Comparison of ENCODE assay signal across 9 cellular contexts in the genomic region with DNA sequence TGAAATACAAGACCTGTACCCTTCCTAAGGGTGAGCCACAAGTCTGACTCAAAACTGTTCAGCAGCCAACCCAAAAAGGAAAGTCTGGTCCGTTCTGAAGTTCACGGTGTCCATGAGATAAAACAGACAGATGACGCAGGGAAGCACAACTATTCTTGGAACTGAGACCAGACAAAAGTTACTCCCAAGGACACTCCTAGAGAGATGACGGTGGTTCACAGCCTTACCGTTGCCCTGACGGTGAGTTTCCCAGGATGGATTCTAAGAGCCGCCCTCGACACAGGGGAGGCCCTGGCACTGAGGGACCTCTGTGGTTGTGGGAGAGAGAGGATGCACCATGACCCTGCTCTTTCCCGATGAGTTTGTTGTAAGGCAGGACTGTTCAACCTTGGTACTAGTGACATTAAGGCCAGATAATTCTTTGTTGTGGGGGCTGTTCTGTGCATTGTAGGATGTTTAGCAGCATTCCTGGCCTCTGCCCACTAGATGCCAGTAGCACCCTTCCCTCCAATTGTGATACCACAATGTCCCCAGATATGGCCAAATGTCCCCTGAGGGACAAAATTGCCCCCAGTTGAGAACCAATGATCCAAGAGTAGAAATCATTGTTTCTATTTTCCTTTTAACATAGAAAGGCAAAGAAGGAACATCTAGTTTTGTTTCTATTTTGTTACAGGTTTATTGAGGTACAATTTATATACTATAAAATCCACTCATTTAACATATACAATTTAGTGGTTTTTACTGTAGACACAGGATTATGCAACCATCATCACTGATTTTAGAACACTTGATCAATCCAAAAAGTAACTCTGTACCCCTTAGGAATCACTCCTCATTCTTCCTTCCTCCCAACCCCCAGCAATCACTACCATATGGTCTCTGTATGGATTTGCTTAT. TPM values are rescaled to one million over a fixed set of nuclear protein-coding genes. Genes with fewer than 3 reads are reported as not detected.
DNase-seq lines count a peak whose midpoint lies in the region; ATAC-seq and TF ChIP-seq lines count a peak whose summit lies in the region.
"Had no signal": no experiment of that assay in that cellular context is flagged by ENCODE, and none has a peak within 500 bp of the region (broad histone marks: within the 10 kb centered on the region; RNA-seq: fewer than 3 reads in every experiment).

No MANE protein-coding gene starts in this region.

- ATAC-seq in Panc1 (peak; percentile 79; the same call in 1 of the 2 replicates), thoracic aorta (ENCODE audit: insufficient number of reproducible peaks, low FRiP score, low read depth) (no peak), GM21381 (IDR thresholded peaks at IDR 0.05; ENCODE audit: unreplicated experiment) (no peak), GM18858 (IDR thresholded peaks at IDR 0.05; ENCODE audit: unreplicated experiment) (no peak)

- no peaks in the 10 kb centered on the region for H3K36me3 Mint-ChIP-seq in activated CD4-positive, alpha-beta memory T cell treated with anti-CD3 and anti-CD28 coated beads for 36 hours
- no peaks in the 10 kb centered on the region for H3K36me3 Mint-ChIP-seq in activated CD4-positive, alpha-beta memory T cell treated with anti-CD3 and anti-CD28 coated beads, Interleukin-2, amount 10 ng/mL, durations not matched to agents 7 days and 5 days (ENCODE audit: low read depth)
- H3K36me3 Mint-ChIP-seq: activated naive CD4-positive, alpha-beta T cell treated with anti-CD3 and anti-CD28 coated beads, Interleukin-2, amount 50 U/mL, for 24 hours had no signal

- intact Hi-C loops in activated CD4-positive, alpha-beta memory T cell treated with anti-CD3 and anti-CD28 coated beads for 36 hours (cut with micrococcal nuclease), result loop anchor here (5.0 kb wide), 1 partner anchor 78 kb away; no protein-coding TSS in a partner anchor
- intact Hi-C loops in Panc1 (cut with micrococcal nuclease; ENCODE audit: unreplicated experiment), result loop anchor here (1.0 to 2.0 kb wide), 2 partner anchors 61 to 78 kb away; partner anchors contain the start of gene RDH5

- H3K4me1 Mint-ChIP-seq in activated CD4-positive, alpha-beta memory T cell treated with anti-CD3 and anti-CD28 coated beads for 36 hours (ENCODE audit: low read depth), result no peaks in the 10 kb centered on the region
- H3K4me1 Mint-ChIP-seq in activated CD4-positive, alpha-beta memory T cell treated with anti-CD3 and anti-CD28 coated beads, Interleukin-2, amount 10 ng/mL, durations not matched to agents 7 days and 5 days, result no peaks in the 10 kb centered on the region
- H3K4me1 Mint-ChIP-seq: activated naive CD4-positive, alpha-beta T cell treated with anti-CD3 and anti-CD28 coated beads, Interleukin-2, amount 50 U/mL, for 24 hours had no signal

- peak; percentile 30 for DNase-seq in activated CD4-positive, alpha-beta memory T cell treated with anti-CD3 and anti-CD28 coated beads for 36 hours
- DNase-seq in activated CD4-positive, alpha-beta memory T cell treated with anti-CD3 and anti-CD28 coated beads, Interleukin-2, amount 10 ng/mL, durations not matched to agents 7 days and 5 days, result no peak
- DNase-seq in Panc1 (ENCODE audit: low read depth, low spot score) (no peak), cardiac muscle cell (ENCODE audit: low read depth in 1 of 2, low spot score in 1 of 2) (peak; percentile 52 to 72), thoracic aorta (ENCODE audit: low spot score) (no peak), ecto neural progenitor cell (ENCODE audit: low spot score) (no peak)

- in situ Hi-C loops in Panc1 (cut with HindIII; ENCODE audit: low pct_unique_long_range_greater_than_20kb, low sequenced_read_pairs), result no loop called here

- POLR2A ChIA-PET in activated CD4-positive, alpha-beta memory T cell treated with anti-CD3 and anti-CD28 coated beads for 36 hours (lab: Charles Lee), result no interaction called here
- POLR2A ChIA-PET in activated CD4-positive, alpha-beta memory T cell treated with anti-CD3 and anti-CD28 coated beads, Interleukin-2, amount 10 ng/mL, durations not matched to agents 7 days and 5 days (lab: Charles Lee), result no interaction called here
- POLR2A ChIA-PET in Panc1 (lab: Charles Lee), result no interaction called here

- peak; percentile 80 for TF ChIP-seq CTCF in Panc1 (IDR thresholded peaks at IDR 0.05)
- TF ChIP-seq CTCF in cardiac muscle cell (IDR thresholded peaks at IDR 0.05; ENCODE audit: low read depth, low read length), result peak; percentile 61
- peak; percentile 21 for TF ChIP-seq CTCF in thoracic aorta (IDR thresholded peaks at IDR 0.05)

- no peak overlapping the region for H3K4me3 Mint-ChIP-seq in activated CD4-positive, alpha-beta memory T cell treated with anti-CD3 and anti-CD28 coated beads for 36 hours
- H3K4me3 Mint-ChIP-seq in activated CD4-positive, alpha-beta memory T cell treated with anti-CD3 and anti-CD28 coated beads, Interleukin-2, amount 10 ng/mL, durations not matched to agents 7 days and 5 days, result no peak overlapping the region
- H3K4me3 Mint-ChIP-seq: activated naive CD4-positive, alpha-beta T cell treated with anti-CD3 and anti-CD28 coated beads, Interleukin-2, amount 50 U/mL, for 24 hours had no signal

- H3K27me3 ChIP-seq in Panc1 (ENCODE audit: control insufficient read depth, insufficient read depth, low read length) (peaks cover 4% of the 10 kb centered on the region; the same call in 1 of the 2 replicates), cardiac muscle cell (peaks cover 11% of the 10 kb centered on the region), thoracic aorta (replicated peaks; ENCODE audit: insufficient read depth) (no peaks in the 10 kb centered on the region)

- H3K4me3 ChIP-seq in Panc1 (ENCODE audit: low read depth in 2 of 2, low read length in 2 of 2), result no peak overlapping the region
- H3K4me3 ChIP-seq in cardiac muscle cell, result no peak overlapping the region
- H3K4me3 ChIP-seq in thoracic aorta, result no peak overlapping the region

- H3K27ac ChIP-seq in Panc1 (ENCODE audit: low read length), result no peak overlapping the region
- peak overlapping the region; percentile 80 for H3K27ac ChIP-seq in cardiac muscle cell
- no peak overlapping the region for H3K27ac ChIP-seq in thoracic aorta

- H3K9me3 ChIP-seq in Panc1 (ENCODE audit: control insufficient read depth, insufficient read depth, low read depth, low read length), result no peaks in the 10 kb centered on the region
- no peaks in the 10 kb centered on the region for H3K9me3 ChIP-seq in cardiac muscle cell (ENCODE audit: low read depth)
- no peaks in the 10 kb centered on the region for H3K9me3 ChIP-seq in thoracic aorta

- no TSS peak for BruUV-seq in Panc1 (replicated peaks; lab: Mats Ljungman, UMichigan)

- H3K27me3 Mint-ChIP-seq in activated CD4-positive, alpha-beta memory T cell treated with anti-CD3 and anti-CD28 coated beads for 36 hours, result no peaks in the 10 kb centered on the region
- H3K27me3 Mint-ChIP-seq in activated CD4-positive, alpha-beta memory T cell treated with anti-CD3 and anti-CD28 coated beads, Interleukin-2, amount 10 ng/mL, durations not matched to agents 7 days and 5 days, result peaks cover 25% of the 10 kb centered on the region
- H3K27me3 Mint-ChIP-seq: activated naive CD4-positive, alpha-beta T cell treated with anti-CD3 and anti-CD28 coated beads, Interleukin-2, amount 50 U/mL, for 24 hours had no signal

- H3K36me3 ChIP-seq in Panc1 (ENCODE audit: control insufficient read depth, insufficient read depth, low read length), result no peaks in the 10 kb centered on the region
- H3K36me3 ChIP-seq in cardiac muscle cell, result no peaks in the 10 kb centered on the region
- no peaks in the 10 kb centered on the region for H3K36me3 ChIP-seq in thoracic aorta

- no peaks in the 10 kb centered on the region for H3K9me3 Mint-ChIP-seq in activated CD4-positive, alpha-beta memory T cell treated with anti-CD3 and anti-CD28 coated beads for 36 hours
- no peaks in the 10 kb centered on the region for H3K9me3 Mint-ChIP-seq in activated CD4-positive, alpha-beta memory T cell treated with anti-CD3 and anti-CD28 coated beads, Interleukin-2, amount 10 ng/mL, durations not matched to agents 7 days and 5 days
- H3K9me3 Mint-ChIP-seq: activated naive CD4-positive, alpha-beta T cell treated with anti-CD3 and anti-CD28 coated beads, Interleukin-2, amount 50 U/mL, for 24 hours had no signal

- H3K4me1 ChIP-seq in Panc1 (ENCODE audit: control insufficient read depth, insufficient read depth, low read length) (no peaks in the 10 kb centered on the region), cardiac muscle cell (ENCODE audit: low read depth) (peaks cover 17% of the 10 kb centered on the region), thoracic aorta (ENCODE audit: control insufficient read depth in 1 of 2, low read depth in 2 of 2) (no peaks in the 10 kb centered on the region)

- no peak overlapping the region for H3K27ac Mint-ChIP-seq in activated CD4-positive, alpha-beta memory T cell treated with anti-CD3 and anti-CD28 coated beads for 36 hours
- H3K27ac Mint-ChIP-seq in activated CD4-positive, alpha-beta memory T cell treated with anti-CD3 and anti-CD28 coated beads, Interleukin-2, amount 10 ng/mL, durations not matched to agents 7 days and 5 days, result no peak overlapping the region
- H3K27ac Mint-ChIP-seq: activated naive CD4-positive, alpha-beta T cell treated with anti-CD3 and anti-CD28 coated beads, Interleukin-2, amount 50 U/mL, for 24 hours had no signal

- CTCF ChIA-PET in activated CD4-positive, alpha-beta memory T cell treated with anti-CD3 and anti-CD28 coated beads for 36 hours (lab: Charles Lee), result interaction anchor here (1.6 to 4.5 kb wide), 3 partner anchors 14 to 78 kb away, joined by 6 to 122 read pairs (median 6); no protein-coding TSS in a partner anchor
- CTCF ChIA-PET in activated CD4-positive, alpha-beta memory T cell treated with anti-CD3 and anti-CD28 coated beads, Interleukin-2, amount 10 ng/mL, durations not matched to agents 7 days and 5 days (lab: Charles Lee), result no interaction called here
- CTCF ChIA-PET in Panc1 (lab: Charles Lee), result no interaction called here

RNA-seq across cellular contexts. Expression of gene OR10P1, which starts 23.0 kb away (rescaled TPM):
- not detected for total RNA-seq in activated CD4-positive, alpha-beta memory T cell treated with anti-CD3 and anti-CD28 coated beads for 36 hours
- total RNA-seq in activated CD4-positive, alpha-beta memory T cell treated with anti-CD3 and anti-CD28 coated beads, Interleukin-2, amount 10 ng/mL, durations not matched to agents 7 days and 5 days, result not detected
- total RNA-seq in Panc1 (2021; ENCODE audit: unreplicated experiment) (not detected), cardiac muscle cell (not detected in 2 replicates), thoracic aorta (not detected)
- not detected for polyA plus RNA-seq in Panc1 (2012; ENCODE audit: insufficient read length)
- polyA plus RNA-seq in cardiac muscle cell, result not detected in 2 replicates

RNA-seq across cellular contexts. Expression of gene ITGA7, which starts 48.0 kb away (rescaled TPM):
- total RNA-seq in activated CD4-positive, alpha-beta memory T cell treated with anti-CD3 and anti-CD28 coated beads for 36 hours, result 1 to 10 TPM; 4.1 to 4.5 TPM
- total RNA-seq in activated CD4-positive, alpha-beta memory T cell treated with anti-CD3 and anti-CD28 coated beads, Interleukin-2, amount 10 ng/mL, durations not matched to agents 7 days and 5 days, result 1 to 10 TPM; 1.9 to 2.0 TPM
- total RNA-seq in Panc1 (2021; ENCODE audit: unreplicated experiment) (2.5 TPM), cardiac muscle cell (93.9 and 101 TPM in 2 replicates), thoracic aorta (100 to 1,000 TPM; 285 to 317 TPM)
- polyA plus RNA-seq in Panc1 (2012; ENCODE audit: insufficient read length), result 1.8 TPM
- 32.9 and 39.5 TPM in 2 replicates for polyA plus RNA-seq in cardiac muscle cell

RNA-seq across cellular contexts. Expression of gene BLOC1S1, which starts 56.1 kb away (rescaled TPM):
- 100 to 1,000 TPM; 153 to 162 TPM for total RNA-seq in activated CD4-positive, alpha-beta memory T cell treated with anti-CD3 and anti-CD28 coated beads for 36 hours
- total RNA-seq in activated CD4-positive, alpha-beta memory T cell treated with anti-CD3 and anti-CD28 coated beads, Interleukin-2, amount 10 ng/mL, durations not matched to agents 7 days and 5 days, result 100 to 1,000 TPM; 156 to 162 TPM
- 87.3 TPM for total RNA-seq in Panc1 (2021; ENCODE audit: unreplicated experiment)
- 118 TPM for polyA plus RNA-seq in Panc1 (2012; ENCODE audit: insufficient read length)
- 133 and 194 TPM in 2 replicates for total RNA-seq in cardiac muscle cell
- polyA plus RNA-seq in cardiac muscle cell, result 147 and 159 TPM in 2 replicates
- total RNA-seq in thoracic aorta, result 100 to 1,000 TPM; 113 to 117 TPM

Comparison
In these comparisons a context has a peak if more than half of its experiments do, and no peak if none do; other contexts are left out.
1. DNase-seq: peak in activated CD4-positive, alpha-beta memory T cell treated with anti-CD3 and anti-CD28 coated beads for 36 hours (single experiment) and cardiac muscle cell (2 of 2); none in activated CD4-positive, alpha-beta memory T cell treated with anti-CD3 and anti-CD28 coated beads, Interleukin-2, amount 10 ng/mL, durations not matched to agents 7 days and 5 days (single experiment), Panc1 (single experiment), thoracic aorta (single experiment) and ecto neural progenitor cell (single experiment).
2. CTCF ChIP-seq: peak in every context shown above with its lines; median percentile 80 in Panc1; 61 in cardiac muscle cell; 21 in thoracic aorta.
3. RNA of gene ITGA7, which starts 48.0 kb away (total RNA-seq): 285 to 317 TPM in thoracic aorta and 93.9 to 101 TPM in cardiac muscle cell; 4.1 to 4.5 TPM in activated CD4-positive, alpha-beta memory T cell treated with anti-CD3 and anti-CD28 coated beads for 36 hours, 2.5 TPM in Panc1 (single experiment) and 1.9 to 2.0 TPM in activated CD4-positive, alpha-beta memory T cell treated with anti-CD3 and anti-CD28 coated beads, Interleukin-2, amount 10 ng/mL, durations not matched to agents 7 days and 5 days; every median in the first group is over 10 times any median in the second.